In genomic region chr3:115685097-115685496, GRCh38 we compare ENCODE assay signal across 19 cellular contexts.
DNase-seq lines count a peak whose midpoint lies in the region; ATAC-seq and TF ChIP-seq lines count a peak whose summit lies in the region.
"Had no signal": no experiment of that assay in that cellular context is flagged by ENCODE, and none has a peak within 500 bp of the region (broad histone marks: within the 10 kb centered on the region; RNA-seq: fewer than 3 reads in every experiment).

No MANE protein-coding gene starts in this region.

- no peaks in the 10 kb centered on the region for H3K27me3 ChIP-seq in Karpas-422 (ENCODE audit: low read length)
- H3K27me3 ChIP-seq in upper lobe of left lung, result no peaks in the 10 kb centered on the region
- H3K27me3 ChIP-seq: testis had no signal

- H3K4me1 ChIP-seq in Karpas-422 (ENCODE audit: low read length), result no peaks in the 10 kb centered on the region
- H3K4me1 ChIP-seq in upper lobe of left lung, result no peaks in the 10 kb centered on the region
- H3K4me1 ChIP-seq: testis had no signal

- ATAC-seq in GM21515 (IDR thresholded peaks at IDR 0.05; ENCODE audit: unreplicated experiment) (peak; percentile 71), HG03108 (IDR thresholded peaks at IDR 0.05; ENCODE audit: unreplicated experiment) (peak; percentile 66), upper lobe of left lung (ENCODE audit: low FRiP score in 2 of 2) (no peak)
- peak; percentile 95 for ATAC-seq in stimulated activated naive CD8-positive, alpha-beta T cell treated with anti-CD3 and anti-CD28 coated beads, Interleukin-15, amount 100 ng/mL, for 72 hours

- H3K9me2 ChIP-seq in Karpas-422 (replicated peaks; ENCODE audit: insufficient read depth, low read length), result no peaks in the 10 kb centered on the region

- H3K4me3 Mint-ChIP-seq in activated CD4-positive, alpha-beta memory T cell treated with anti-CD3 and anti-CD28 coated beads for 36 hours, result no peak overlapping the region
- no peak overlapping the region for H3K4me3 Mint-ChIP-seq in activated CD4-positive, alpha-beta memory T cell treated with anti-CD3 and anti-CD28 coated beads, Interleukin-2, amount 10 ng/mL, durations not matched to agents 7 days and 5 days
- H3K4me3 Mint-ChIP-seq in stimulated activated naive CD8-positive, alpha-beta T cell treated with anti-CD3 and anti-CD28 coated beads, Interleukin-15, amount 100 ng/mL, for 72 hours, result no peak overlapping the region
- H3K4me3 Mint-ChIP-seq: activated naive CD8-positive, alpha-beta T cell treated with anti-CD3 and anti-CD28 coated beads, Interleukin-2, amount 10 ng/mL, durations not matched to agents 7 days and 5 days; immature natural killer cell had no signal

- no peaks in the 10 kb centered on the region for H4K20me1 ChIP-seq in Karpas-422 (ENCODE audit: insufficient read depth, low read depth, low read length)

- TF ChIP-seq POLR2A in upper lobe of left lung (IDR thresholded peaks at IDR 0.05), result no peak

- no peak for TF ChIP-seq EP300 in upper lobe of left lung (IDR thresholded peaks at IDR 0.05)

- H3K27me3 Mint-ChIP-seq in activated CD4-positive, alpha-beta memory T cell treated with anti-CD3 and anti-CD28 coated beads for 36 hours, result peaks cover 6% of the 10 kb centered on the region
- peaks cover 7% of the 10 kb centered on the region for H3K27me3 Mint-ChIP-seq in activated CD4-positive, alpha-beta memory T cell treated with anti-CD3 and anti-CD28 coated beads, Interleukin-2, amount 10 ng/mL, durations not matched to agents 7 days and 5 days
- peaks cover 32% of the 10 kb centered on the region for H3K27me3 Mint-ChIP-seq in stimulated activated naive CD8-positive, alpha-beta T cell treated with anti-CD3 and anti-CD28 coated beads, Interleukin-15, amount 100 ng/mL, for 72 hours

- no peak overlapping the region for H3K9ac ChIP-seq in Karpas-422 (ENCODE audit: low read length)

- H3K9me3 Mint-ChIP-seq in activated CD4-positive, alpha-beta memory T cell treated with anti-CD3 and anti-CD28 coated beads for 36 hours, result no peaks in the 10 kb centered on the region
- no peaks in the 10 kb centered on the region for H3K9me3 Mint-ChIP-seq in activated CD4-positive, alpha-beta memory T cell treated with anti-CD3 and anti-CD28 coated beads, Interleukin-2, amount 10 ng/mL, durations not matched to agents 7 days and 5 days
- no peaks in the 10 kb centered on the region for H3K9me3 Mint-ChIP-seq in stimulated activated naive CD8-positive, alpha-beta T cell treated with anti-CD3 and anti-CD28 coated beads, Interleukin-15, amount 100 ng/mL, for 72 hours
- H3K9me3 Mint-ChIP-seq: activated naive CD8-positive, alpha-beta T cell treated with anti-CD3 and anti-CD28 coated beads, Interleukin-2, amount 10 ng/mL, durations not matched to agents 7 days and 5 days had no signal

- H3K4me3 ChIP-seq in Karpas-422 (ENCODE audit: low read length), result no peak overlapping the region
- H3K4me3 ChIP-seq in upper lobe of left lung, result no peak overlapping the region
- H3K4me3 ChIP-seq: testis had no signal

- no peak overlapping the region for H3K27ac Mint-ChIP-seq in activated CD4-positive, alpha-beta memory T cell treated with anti-CD3 and anti-CD28 coated beads for 36 hours
- no peak overlapping the region for H3K27ac Mint-ChIP-seq in activated CD4-positive, alpha-beta memory T cell treated with anti-CD3 and anti-CD28 coated beads, Interleukin-2, amount 10 ng/mL, durations not matched to agents 7 days and 5 days
- no peak overlapping the region for H3K27ac Mint-ChIP-seq in stimulated activated naive CD8-positive, alpha-beta T cell treated with anti-CD3 and anti-CD28 coated beads, Interleukin-15, amount 100 ng/mL, for 72 hours
- H3K27ac Mint-ChIP-seq: activated naive CD8-positive, alpha-beta T cell treated with anti-CD3 and anti-CD28 coated beads, Interleukin-2, amount 10 ng/mL, durations not matched to agents 7 days and 5 days; immature natural killer cell had no signal

- peak; percentile 33 for DNase-seq in activated CD4-positive, alpha-beta memory T cell treated with anti-CD3 and anti-CD28 coated beads for 36 hours
- no peak for DNase-seq in activated CD4-positive, alpha-beta memory T cell treated with anti-CD3 and anti-CD28 coated beads, Interleukin-2, amount 10 ng/mL, durations not matched to agents 7 days and 5 days
- DNase-seq in stimulated activated naive CD8-positive, alpha-beta T cell treated with anti-CD3 and anti-CD28 coated beads, Interleukin-15, amount 100 ng/mL, for 72 hours, result peak in 1 of 2 donors; percentile 47
- DNase-seq in Karpas-422, result no peak
- DNase-seq in NCI-H1048 (lab: John Stamatoyannopoulos, UW), result no peak
- no peak for DNase-seq in upper lobe of left lung
- DNase-seq: activated naive CD8-positive, alpha-beta T cell treated with anti-CD3 and anti-CD28 coated beads, Interleukin-2, amount 10 ng/mL, durations not matched to agents 7 days and 5 days; central memory CD4-positive, alpha-beta T cell; immature natural killer cell; KG1; mesendoderm; NCI-H1694; NCI-H774; nucleus accumbens; small intestine; T1000; testis had no signal

- no peaks in the 10 kb centered on the region for H3K36me3 Mint-ChIP-seq in activated CD4-positive, alpha-beta memory T cell treated with anti-CD3 and anti-CD28 coated beads for 36 hours
- H3K36me3 Mint-ChIP-seq in activated CD4-positive, alpha-beta memory T cell treated with anti-CD3 and anti-CD28 coated beads, Interleukin-2, amount 10 ng/mL, durations not matched to agents 7 days and 5 days (ENCODE audit: low read depth), result no peaks in the 10 kb centered on the region
- H3K36me3 Mint-ChIP-seq: activated naive CD8-positive, alpha-beta T cell treated with anti-CD3 and anti-CD28 coated beads, Interleukin-2, amount 10 ng/mL, durations not matched to agents 7 days and 5 days; immature natural killer cell had no signal

- POLR2A ChIA-PET in activated CD4-positive, alpha-beta memory T cell treated with anti-CD3 and anti-CD28 coated beads for 36 hours (lab: Charles Lee), result no interaction called here
- POLR2A ChIA-PET in activated CD4-positive, alpha-beta memory T cell treated with anti-CD3 and anti-CD28 coated beads, Interleukin-2, amount 10 ng/mL, durations not matched to agents 7 days and 5 days (lab: Charles Lee), result no interaction called here

- TF ChIP-seq CTCF in upper lobe of left lung (IDR thresholded peaks at IDR 0.05), result no peak

- intact Hi-C loops in activated CD4-positive, alpha-beta memory T cell treated with anti-CD3 and anti-CD28 coated beads for 36 hours (cut with micrococcal nuclease), result no loop called here

- no peaks in the 10 kb centered on the region for H3K9me3 ChIP-seq in Karpas-422 (ENCODE audit: low read length)
- no peaks in the 10 kb centered on the region for H3K9me3 ChIP-seq in upper lobe of left lung
- H3K9me3 ChIP-seq: testis had no signal

- peaks cover 2% of the 10 kb centered on the region for H3K4me1 Mint-ChIP-seq in activated CD4-positive, alpha-beta memory T cell treated with anti-CD3 and anti-CD28 coated beads for 36 hours (ENCODE audit: low read depth)
- no peaks in the 10 kb centered on the region for H3K4me1 Mint-ChIP-seq in activated CD4-positive, alpha-beta memory T cell treated with anti-CD3 and anti-CD28 coated beads, Interleukin-2, amount 10 ng/mL, durations not matched to agents 7 days and 5 days
- H3K4me1 Mint-ChIP-seq in stimulated activated naive CD8-positive, alpha-beta T cell treated with anti-CD3 and anti-CD28 coated beads, Interleukin-15, amount 100 ng/mL, for 72 hours, result peaks cover 13% of the 10 kb centered on the region
- H3K4me1 Mint-ChIP-seq: immature natural killer cell had no signal

- no peak overlapping the region for H3K27ac ChIP-seq in Karpas-422 (ENCODE audit: low read length)
- H3K27ac ChIP-seq in upper lobe of left lung, result no peak overlapping the region
- H3K27ac ChIP-seq: testis had no signal

- CTCF ChIA-PET in activated CD4-positive, alpha-beta memory T cell treated with anti-CD3 and anti-CD28 coated beads for 36 hours (lab: Charles Lee), result no interaction called here
- CTCF ChIA-PET in activated CD4-positive, alpha-beta memory T cell treated with anti-CD3 and anti-CD28 coated beads, Interleukin-2, amount 10 ng/mL, durations not matched to agents 7 days and 5 days (lab: Charles Lee), result interaction anchor here (2.4 kb wide), 1 partner anchor 27 kb away, joined by 7 read pairs; no protein-coding TSS in a partner anchor

- no peaks in the 10 kb centered on the region for H3K79me2 ChIP-seq in Karpas-422 (ENCODE audit: low read length)

- H2AFZ ChIP-seq in Karpas-422 (ENCODE audit: low read length), result no peak overlapping the region

- H3K4me2 ChIP-seq in Karpas-422 (ENCODE audit: low read depth, low read length, poor library complexity, severe bottlenecking), result no peak overlapping the region

- H3K36me3 ChIP-seq in Karpas-422 (ENCODE audit: insufficient read depth, low read length), result no peaks in the 10 kb centered on the region
- no peaks in the 10 kb centered on the region for H3K36me3 ChIP-seq in upper lobe of left lung

Comparison
In these comparisons a context has a peak if more than half of its experiments do, and no peak if none do; other contexts are left out.
1. ATAC-seq: peak in GM21515 (single experiment), HG03108 (single experiment) and stimulated activated naive CD8-positive, alpha-beta T cell treated with anti-CD3 and anti-CD28 coated beads, Interleukin-15, amount 100 ng/mL, for 72 hours (single experiment); none in upper lobe of left lung (0 of 2).